In the genomic region with DNA sequence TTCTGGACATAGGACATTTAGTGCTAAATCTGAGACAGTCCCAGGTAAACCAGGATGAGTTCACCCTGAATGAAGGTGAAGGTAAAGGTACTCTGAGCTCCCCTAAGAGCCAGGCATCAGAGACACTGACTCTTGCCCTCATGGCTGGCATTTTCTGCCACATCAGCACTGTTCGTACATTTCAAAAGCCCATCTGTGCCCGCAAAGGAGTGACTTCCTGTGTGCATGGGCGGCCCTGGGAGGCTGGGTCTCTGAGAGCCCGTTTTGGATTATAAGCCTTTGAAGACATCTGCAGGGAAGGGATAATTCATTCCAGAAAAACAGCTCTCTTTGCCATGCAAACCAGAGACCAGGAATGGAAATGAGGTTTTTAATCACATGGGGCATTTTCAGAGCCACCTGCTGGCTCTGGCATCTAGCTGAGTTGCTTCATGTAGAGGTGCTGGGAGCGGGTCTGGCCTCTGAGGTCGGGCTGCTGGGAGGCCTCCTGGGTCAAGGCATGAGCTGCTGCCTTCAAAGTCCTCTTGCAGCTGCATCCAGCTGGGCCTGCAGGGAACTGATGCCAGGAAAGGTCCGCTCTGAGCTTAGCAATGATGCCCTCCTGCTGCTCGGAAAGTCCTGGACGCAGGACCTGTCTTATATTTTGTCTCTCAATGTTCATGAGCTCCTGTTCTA, we compare ENCODE assay signal across 19 cellular contexts.
DNase-seq lines count a peak whose midpoint lies in the region; ATAC-seq and TF ChIP-seq lines count a peak whose summit lies in the region.
"Had no signal": no experiment of that assay in that cellular context is flagged by ENCODE, and none has a peak within 500 bp of the region (broad histone marks: within the 10 kb centered on the region; RNA-seq: fewer than 3 reads in every experiment).

No MANE protein-coding gene starts in this region.

- H3K23ac ChIP-seq in neuronal stem cell (ENCODE audit: low read depth, low read length, poor library complexity) = no peak overlapping the region

- H3K79me2 ChIP-seq in DND-41 (ENCODE audit: insufficient read depth, low read length) (no peaks in the 10 kb centered on the region), KMS-11 (ENCODE audit: insufficient read depth, low read depth) (no peaks in the 10 kb centered on the region)

- H3K9ac ChIP-seq in DND-41 (ENCODE audit: low read depth, low read length) (peak overlapping the region; percentile 8), KMS-11 (peak overlapping the region; percentile 64), SK-N-MC (ENCODE audit: insufficient read length) (no peak overlapping the region), neuronal stem cell (ENCODE audit: low read depth, low read length, poor library complexity) (no peak overlapping the region)

- H3K4me1 ChIP-seq in DND-41 (ENCODE audit: insufficient read depth, low read length) = peaks cover 27% of the 10 kb centered on the region
- H3K4me1 ChIP-seq in KMS-11 (ENCODE audit: low read depth, poor library complexity, severe bottlenecking) = peaks cover 80% of the 10 kb centered on the region
- peaks cover 0 to 1% of the 10 kb centered on the region in 2 donors for H3K4me1 ChIP-seq in neuronal stem cell (ENCODE audit: control insufficient read depth in 2 of 2, insufficient read depth in 1 of 2, low read depth in 1 of 2, low read length in 2 of 2)
- H3K4me1 ChIP-seq in right atrium auricular region = no peaks in the 10 kb centered on the region
- H3K4me1 ChIP-seq: Peyer's patch had no signal

- BruUV-seq in Calu3 (replicated peaks; lab: Mats Ljungman, UMichigan) = no TSS peak

- H2AK5ac ChIP-seq in neuronal stem cell (ENCODE audit: low read depth, low read length) = no peak overlapping the region

- no peak overlapping the region for H2BK5ac ChIP-seq in neuronal stem cell (ENCODE audit: low read length)

- H3K27ac Mint-ChIP-seq in Calu3 (ENCODE audit: unreplicated experiment) = no peak overlapping the region
- H3K27ac Mint-ChIP-seq: CD4-positive, alpha-beta memory T cell had no signal

- H4K91ac ChIP-seq in neuronal stem cell (ENCODE audit: low read depth, low read length, poor library complexity) = no peak overlapping the region

- no peak overlapping the region for H3K4ac ChIP-seq in neuronal stem cell (ENCODE audit: low read length)

- no peak overlapping the region for H3K14ac ChIP-seq in neuronal stem cell (ENCODE audit: low read length)

- H3K4me2 ChIP-seq in DND-41 (ENCODE audit: insufficient read depth, low read length) (peak overlapping the region; percentile 42), KMS-11 (peak overlapping the region; percentile 90), neuronal stem cell (ENCODE audit: insufficient read depth, low read length, poor library complexity, severe bottlenecking) (no peak overlapping the region)

- H4K20me1 ChIP-seq in DND-41 (ENCODE audit: insufficient read depth, low read length) (no peaks in the 10 kb centered on the region), KMS-11 (ENCODE audit: insufficient read depth) (no peaks in the 10 kb centered on the region)

- peaks cover 10% of the 10 kb centered on the region for H3K9me3 ChIP-seq in DND-41 (ENCODE audit: insufficient read depth, low read length, severe bottlenecking)
- no peaks in the 10 kb centered on the region for H3K9me3 ChIP-seq in SK-N-MC (ENCODE audit: low read depth, low read length)
- no peaks in the 10 kb centered on the region for H3K9me3 ChIP-seq in neuronal stem cell (replicated peaks in 1 of 2; ENCODE audit: control insufficient read depth in 2 of 2, insufficient read depth in 1 of 2, low read depth in 1 of 2, low read length in 2 of 2)
- peaks cover 0 to 9% of the 10 kb centered on the region in 2 donors for H3K9me3 ChIP-seq in right atrium auricular region

- peak; percentile 80 for DNase-seq in DND-41
- peak; percentile 50 for DNase-seq in SK-N-MC (ENCODE audit: low read depth, low spot score)
- no peak for DNase-seq in neuronal stem cell (ENCODE audit: low spot score)
- no peak for DNase-seq in Calu3
- no peak for DNase-seq in right atrium auricular region (ENCODE audit: low spot score)
- DNase-seq in NCI-H524 treated with DMSO at 0.1 percent for 48 hours (lab: John Stamatoyannopoulos, UW) = no peak
- DNase-seq in NCI-H446 treated with DMSO at 0.1 percent for 48 hours (lab: John Stamatoyannopoulos, UW) = no peak
- DNase-seq: CD4-positive, alpha-beta memory T cell; HCEC 1CT; KBM-7; MG63; NCI-H1105; NCI-H1694 treated with DMSO at 0.1 percent for 48 hours; NCI-H345; NCI-H82; Peyer's patch; SHP77 treated with DMSO at 0.1 percent for 48 hours had no signal

- no peaks in the 10 kb centered on the region for H3K36me3 Mint-ChIP-seq in Calu3 (ENCODE audit: insufficient read depth, unreplicated experiment)
- H3K36me3 Mint-ChIP-seq: CD4-positive, alpha-beta memory T cell had no signal

- CTCF ChIA-PET in Calu3 (lab: Charles Lee) = interaction anchor here (0.8 kb wide), 1 partner anchor 12 kb away, joined by 3 read pairs; no protein-coding TSS in a partner anchor

- H3K18ac ChIP-seq in neuronal stem cell (ENCODE audit: low read length) = peak overlapping the region; percentile 15

- WGBS in neuronal stem cell (ENCODE audit: extremely low coverage in 2 of 2, insufficient read length in 2 of 2, insufficient replicate concordance in 1 of 2), 2 donors = no CpG with 5 or more reads among the region's 9 CpGs

- H3K27me3 Mint-ChIP-seq in Calu3 (ENCODE audit: unreplicated experiment) = peaks cover 82% of the 10 kb centered on the region

- H3K4me3 ChIP-seq in DND-41 (ENCODE audit: low read depth in 1 of 2, low read length in 2 of 2) = no peak overlapping the region
- no peak overlapping the region for H3K4me3 ChIP-seq in KMS-11 (IDR thresholded peaks at IDR 0.05; ENCODE audit: insufficient read depth, low read depth, low read length)
- peak overlapping the region; percentile 13; the same call in 1 of the 2 replicates for H3K4me3 ChIP-seq in SK-N-MC
- no peak overlapping the region for H3K4me3 ChIP-seq in neuronal stem cell (ENCODE audit: low read length in 2 of 2)
- no peak overlapping the region for H3K4me3 ChIP-seq in right atrium auricular region
- H3K4me3 ChIP-seq: MG63, Peyer's patch had no signal

- no peak overlapping the region for H2BK15ac ChIP-seq in neuronal stem cell (ENCODE audit: low read length)

- TF ChIP-seq CTCF in DND-41 (IDR thresholded peaks at IDR 0.05; ENCODE audit: borderline replicate concordance, extremely low read depth, low read length, poor library complexity, severe bottlenecking) (peak; percentile 21), KMS-11 (conservative IDR thresholded peaks at IDR 0.05; ENCODE audit: low read depth, low read length) (no peak), Calu3 (IDR thresholded peaks at IDR 0.05; ENCODE audit: unreplicated experiment) (no peak), right atrium auricular region (IDR thresholded peaks at IDR 0.05) (no peak)

- H2BK120ac ChIP-seq in neuronal stem cell (ENCODE audit: low read depth, low read length) = no peak overlapping the region

- peak; percentile 97 for ATAC-seq in DND-41 (ENCODE audit: insufficient read depth, low read depth)

- H3K27me3 ChIP-seq in DND-41 (ENCODE audit: insufficient read depth, low read length, poor library complexity) = no peaks in the 10 kb centered on the region
- no peaks in the 10 kb centered on the region for H3K27me3 ChIP-seq in KMS-11 (ENCODE audit: insufficient read depth, low read depth)
- H3K27me3 ChIP-seq in neuronal stem cell (ENCODE audit: control insufficient read depth in 3 of 3, insufficient read depth in 3 of 3, low read depth in 1 of 3, low read length in 3 of 3) = peaks cover 0 to 4% (median 0%) of the 10 kb centered on the region in 3 experiments
- H3K27me3 ChIP-seq in right atrium auricular region = no peaks in the 10 kb centered on the region
- H3K27me3 ChIP-seq: Peyer's patch had no signal

- no peaks in the 10 kb centered on the region for H3K79me1 ChIP-seq in neuronal stem cell (ENCODE audit: low read depth, low read length)

- H3K9me3 Mint-ChIP-seq in Calu3 (ENCODE audit: low read depth, unreplicated experiment) = peaks cover 3% of the 10 kb centered on the region

- intact Hi-C loops in Calu3 (cut with micrococcal nuclease; ENCODE audit: unreplicated experiment) = no loop called here

- H2BK12ac ChIP-seq in neuronal stem cell (ENCODE audit: low read length) = no peak overlapping the region

- H2AFZ ChIP-seq in DND-41 (ENCODE audit: low read depth, low read length) (peak overlapping the region; percentile 38), KMS-11 (ENCODE audit: low read depth) (peak overlapping the region; percentile 83; the same call in 1 of the 2 replicates), neuronal stem cell (ENCODE audit: low read length) (no peak overlapping the region)

- H3K36me3 ChIP-seq in DND-41 (ENCODE audit: insufficient read depth, low read length) (no peaks in the 10 kb centered on the region), KMS-11 (ENCODE audit: insufficient read depth) (no peaks in the 10 kb centered on the region), SK-N-MC (ENCODE audit: insufficient read depth, low read length) (no peaks in the 10 kb centered on the region), neuronal stem cell (replicated peaks in 1 of 2; ENCODE audit: control insufficient read depth in 2 of 2, insufficient read depth in 2 of 2, low read length in 2 of 2) (no peaks in the 10 kb centered on the region), right atrium auricular region (no peaks in the 10 kb centered on the region)
- H3K36me3 ChIP-seq: MG63, Peyer's patch had no signal

- H3K4me3 Mint-ChIP-seq in Calu3 (ENCODE audit: low read depth, unreplicated experiment) = no peak overlapping the region
- H3K4me3 Mint-ChIP-seq: B cell; CD4-positive, alpha-beta memory T cell had no signal

- no peak overlapping the region for H4K8ac ChIP-seq in neuronal stem cell (ENCODE audit: low read depth, low read length)

- H3K4me1 Mint-ChIP-seq in Calu3 (ENCODE audit: low read depth, unreplicated experiment) = no peaks in the 10 kb centered on the region
- H3K4me1 Mint-ChIP-seq: CD4-positive, alpha-beta memory T cell had no signal

- peak overlapping the region; percentile 67 for H3K27ac ChIP-seq in DND-41 (ENCODE audit: low read length)
- peak overlapping the region; percentile 86 for H3K27ac ChIP-seq in KMS-11
- peak overlapping the region; percentile 79 for H3K27ac ChIP-seq in SK-N-MC
- no peak overlapping the region for H3K27ac ChIP-seq in neuronal stem cell (replicated peaks; ENCODE audit: low read length)
- H3K27ac ChIP-seq in right atrium auricular region = no peak overlapping the region
- H3K27ac ChIP-seq: Peyer's patch had no signal

Comparison
In these comparisons a context has a peak if more than half of its experiments do, and no peak if none do; other contexts are left out.
1. DNase-seq: peak in DND-41 (single experiment) and SK-N-MC (single experiment); none in neuronal stem cell (single experiment), Calu3 (single experiment), right atrium auricular region (single experiment), NCI-H524 treated with DMSO at 0.1 percent for 48 hours (single experiment) and NCI-H446 treated with DMSO at 0.1 percent for 48 hours (single experiment).
2. H3K27ac ChIP-seq: peak in DND-41 (single experiment), KMS-11 (single experiment) and SK-N-MC (single experiment); none in neuronal stem cell (single experiment) and right atrium auricular region (0 of 2).
3. H3K9ac ChIP-seq: peak in DND-41 (single experiment) and KMS-11 (single experiment); none in SK-N-MC (single experiment) and neuronal stem cell (single experiment).